Comparison of ENCODE assay signal across 23 cellular contexts in genomic region chr2:85342156-85342555, GRCh38.
"Had no signal": no experiment of that assay in that cellular context is flagged by ENCODE, and none has a peak within 500 bp of the region (broad histone marks: within the 10 kb centered on the region; RNA-seq: fewer than 3 reads in every experiment).

No MANE protein-coding gene starts in this region.

- H3K27me3 ChIP-seq: cardiac muscle cell, neutrophil, pancreas, right atrium auricular region, upper lobe of left lung had no signal

- H3K4me3 Mint-ChIP-seq: activated CD4-positive, alpha-beta T cell treated with anti-CD3 and anti-CD28 coated beads for 36 hours; activated naive CD8-positive, alpha-beta T cell treated with anti-CD3 and anti-CD28 coated beads for 36 hours; activated T-cell treated with anti-CD3 and anti-CD28 coated beads, Interleukin-2, amount 50 U/mL, for 4 hours; dendritic cell treated with granulocyte-macrophage colony-stimulating factor and Interleukin-4, amounts not matched to agents 40 ng/mL and 50 ng/mL, for 4 days; natural killer cell had no signal

- DNase-seq: activated CD4-positive, alpha-beta T cell treated with anti-CD3 and anti-CD28 coated beads for 36 hours; activated CD4-positive, alpha-beta T cell treated with anti-CD3 and anti-CD28 coated beads, Interleukin-2, amount 50 U/mL, for 4 hours; activated CD8-positive, alpha-beta memory T cell treated with anti-CD3 and anti-CD28 coated beads, Interleukin-2, amount 50 U/mL, for 48 hours; activated naive CD4-positive, alpha-beta T cell treated with Interleukin-2 at 50 U/mL for 16 hours; activated naive CD8-positive, alpha-beta T cell treated with anti-CD3 and anti-CD28 coated beads for 36 hours; activated T-cell treated with anti-CD3 and anti-CD28 coated beads, Interleukin-2, amount 50 U/mL, for 4 hours; effector CD4-positive, alpha-beta T cell; erythroblast; foreskin keratinocyte; left ventricle myocardium superior; mammary epithelial cell; midbrain; natural killer cell; pancreas; psoas muscle; stimulated activated CD4-positive, alpha-beta T cell treated with anti-CD3 and anti-CD28 coated beads, Interleukin-4, amount 100 ng/mL, for 24 hours; stimulated activated naive CD4-positive, alpha-beta T cell treated with Interleukin-2 at 50 U/mL for 16 hours; T-helper 9 cell had no signal

- H3K4me3 ChIP-seq: cardiac muscle cell, pancreas, psoas muscle, right atrium auricular region, upper lobe of left lung had no signal

- H3K9me3 ChIP-seq: neutrophil, pancreas, psoas muscle, right atrium auricular region, upper lobe of left lung had no signal

- H3K4me1 Mint-ChIP-seq: activated CD4-positive, alpha-beta T cell treated with anti-CD3 and anti-CD28 coated beads for 36 hours; activated naive CD8-positive, alpha-beta T cell treated with anti-CD3 and anti-CD28 coated beads for 36 hours; natural killer cell had no signal

- H3K36me3 Mint-ChIP-seq: natural killer cell had no signal

- H3K9me3 Mint-ChIP-seq: activated naive CD8-positive, alpha-beta T cell treated with anti-CD3 and anti-CD28 coated beads for 36 hours; activated T-cell treated with anti-CD3 and anti-CD28 coated beads, Interleukin-2, amount 50 U/mL, for 4 hours; dendritic cell treated with granulocyte-macrophage colony-stimulating factor and Interleukin-4, amounts not matched to agents 40 ng/mL and 50 ng/mL, for 4 days; natural killer cell had no signal

- H3K4me1 ChIP-seq: foreskin keratinocyte, pancreas, right atrium auricular region had no signal

- H3K36me3 ChIP-seq: cardiac muscle cell had no signal

- ATAC-seq: activated CD4-positive, alpha-beta T cell treated with anti-CD3 and anti-CD28 coated beads for 36 hours; activated T-cell treated with anti-CD3 and anti-CD28 coated beads, Interleukin-2, amount 50 U/mL, for 4 hours; foreskin keratinocyte; left ventricle myocardium superior; natural killer cell; pancreas had no signal

- H3K27ac ChIP-seq: cardiac muscle cell, foreskin keratinocyte, neutrophil, pancreas, psoas muscle, right atrium auricular region, upper lobe of left lung had no signal

- H3K27ac Mint-ChIP-seq: activated CD4-positive, alpha-beta T cell treated with anti-CD3 and anti-CD28 coated beads for 36 hours; activated naive CD8-positive, alpha-beta T cell treated with anti-CD3 and anti-CD28 coated beads for 36 hours; dendritic cell treated with granulocyte-macrophage colony-stimulating factor and Interleukin-4, amounts not matched to agents 40 ng/mL and 50 ng/mL, for 4 days; natural killer cell had no signal

- H3K27me3 Mint-ChIP-seq: activated CD4-positive, alpha-beta T cell treated with anti-CD3 and anti-CD28 coated beads for 36 hours; activated naive CD8-positive, alpha-beta T cell treated with anti-CD3 and anti-CD28 coated beads for 36 hours had no signal
